1 cellular context compared by ENCODE assay signal in genomic region chr5:92378961-92379611, GRCh38.
TF ChIP-seq lines count a peak whose summit lies in the region.

No MANE protein-coding gene starts in this region.

TF ChIP-seq in SK-N-SH, 30 proteins besides CTCF, POLR2A, EP300 and RAD21 (continued from another document):
- TF ChIP-seq, protein P1, sequence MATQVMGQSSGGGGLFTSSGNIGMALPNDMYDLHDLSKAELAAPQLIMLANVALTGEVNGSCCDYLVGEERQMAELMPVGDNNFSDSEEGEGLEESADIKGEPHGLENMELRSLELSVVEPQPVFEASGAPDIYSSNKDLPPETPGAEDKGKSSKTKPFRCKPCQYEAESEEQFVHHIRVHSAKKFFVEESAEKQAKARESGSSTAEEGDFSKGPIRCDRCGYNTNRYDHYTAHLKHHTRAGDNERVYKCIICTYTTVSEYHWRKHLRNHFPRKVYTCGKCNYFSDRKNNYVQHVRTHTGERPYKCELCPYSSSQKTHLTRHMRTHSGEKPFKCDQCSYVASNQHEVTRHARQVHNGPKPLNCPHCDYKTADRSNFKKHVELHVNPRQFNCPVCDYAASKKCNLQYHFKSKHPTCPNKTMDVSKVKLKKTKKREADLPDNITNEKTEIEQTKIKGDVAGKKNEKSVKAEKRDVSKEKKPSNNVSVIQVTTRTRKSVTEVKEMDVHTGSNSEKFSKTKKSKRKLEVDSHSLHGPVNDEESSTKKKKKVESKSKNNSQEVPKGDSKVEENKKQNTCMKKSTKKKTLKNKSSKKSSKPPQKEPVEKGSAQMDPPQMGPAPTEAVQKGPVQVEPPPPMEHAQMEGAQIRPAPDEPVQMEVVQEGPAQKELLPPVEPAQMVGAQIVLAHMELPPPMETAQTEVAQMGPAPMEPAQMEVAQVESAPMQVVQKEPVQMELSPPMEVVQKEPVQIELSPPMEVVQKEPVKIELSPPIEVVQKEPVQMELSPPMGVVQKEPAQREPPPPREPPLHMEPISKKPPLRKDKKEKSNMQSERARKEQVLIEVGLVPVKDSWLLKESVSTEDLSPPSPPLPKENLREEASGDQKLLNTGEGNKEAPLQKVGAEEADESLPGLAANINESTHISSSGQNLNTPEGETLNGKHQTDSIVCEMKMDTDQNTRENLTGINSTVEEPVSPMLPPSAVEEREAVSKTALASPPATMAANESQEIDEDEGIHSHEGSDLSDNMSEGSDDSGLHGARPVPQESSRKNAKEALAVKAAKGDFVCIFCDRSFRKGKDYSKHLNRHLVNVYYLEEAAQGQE (IDR thresholded peaks at IDR 0.05; ENCODE audit: low read depth, low read length) = no peak
- TF ChIP-seq ELF1 (IDR thresholded peaks at IDR 0.05) = no peak
- TF ChIP-seq GABPA (IDR thresholded peaks at IDR 0.05; ENCODE audit: low read depth) = no peak
- no peak for TF ChIP-seq TCF12 (IDR thresholded peaks at IDR 0.05)
- TF ChIP-seq, protein P2, sequence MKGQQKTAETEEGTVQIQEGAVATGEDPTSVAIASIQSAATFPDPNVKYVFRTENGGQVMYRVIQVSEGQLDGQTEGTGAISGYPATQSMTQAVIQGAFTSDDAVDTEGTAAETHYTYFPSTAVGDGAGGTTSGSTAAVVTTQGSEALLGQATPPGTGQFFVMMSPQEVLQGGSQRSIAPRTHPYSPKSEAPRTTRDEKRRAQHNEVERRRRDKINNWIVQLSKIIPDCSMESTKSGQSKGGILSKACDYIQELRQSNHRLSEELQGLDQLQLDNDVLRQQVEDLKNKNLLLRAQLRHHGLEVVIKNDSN (IDR thresholded peaks at IDR 0.05; ENCODE audit: borderline replicate concordance, low read depth) = no peak
- TF ChIP-seq NFIC (IDR thresholded peaks at IDR 0.05; ENCODE audit: borderline replicate concordance) = no peak
- TF ChIP-seq RFX5 (IDR thresholded peaks at IDR 0.05; ENCODE audit: low read length) = no peak
- TF ChIP-seq TEAD4 (IDR thresholded peaks at IDR 0.05; ENCODE audit: borderline replicate concordance, insufficient read depth) = no peak
- TF ChIP-seq MXI1 (IDR thresholded peaks at IDR 0.05; ENCODE audit: low read depth, low read length) = no peak
- no peak for TF ChIP-seq JUND (IDR thresholded peaks at IDR 0.05)
- no peak for TF ChIP-seq NRF1 (IDR thresholded peaks at IDR 0.05; ENCODE audit: low read depth, low read length)
- no peak for TF ChIP-seq FOXJ3 (CRISPR knock-in tag; IDR thresholded peaks at IDR 0.05)
